Comparison of ENCODE assay signal across 8 cellular contexts in genomic region chr1:201348211-201348566, GRCh38. TPM values are rescaled to one million over a fixed set of nuclear protein-coding genes. Genes with fewer than 3 reads are reported as not detected.
DNase-seq lines count a peak whose midpoint lies in the region; ATAC-seq and TF ChIP-seq lines count a peak whose summit lies in the region.

No MANE protein-coding gene starts in this region.

- H3K4me2 ChIP-seq in osteoblast (ENCODE audit: insufficient read depth, low read length), result no peak overlapping the region

- no peak overlapping the region for H3K4me3 ChIP-seq in osteoblast (ENCODE audit: insufficient read depth, low read length)

- H3K9me3 ChIP-seq in osteoblast (ENCODE audit: low read depth, low read length), result no peaks in the 10 kb centered on the region

- no peak overlapping the region for H3K27ac ChIP-seq in osteoblast (ENCODE audit: low read depth, low read length)

- ATAC-seq in SK-N-SH treated with all-trans-retinoic acid at 6 μM for 48 hours (peak; percentile 92), GM19023 (IDR thresholded peaks at IDR 0.05; ENCODE audit: unreplicated experiment) (no peak)

- no peak overlapping the region for H2AFZ ChIP-seq in osteoblast (ENCODE audit: low read length)

- no peaks in the 10 kb centered on the region for H3K36me3 ChIP-seq in osteoblast (ENCODE audit: insufficient read depth, low read length)

- peaks cover 7% of the 10 kb centered on the region for H3K27me3 ChIP-seq in osteoblast (ENCODE audit: insufficient read depth, low read length)

- peak; percentile 71 for TF ChIP-seq CTCF in osteoblast (IDR thresholded peaks at IDR 0.05; ENCODE audit: extremely low read depth, low read depth, low read length)

- no peaks in the 10 kb centered on the region for H4K20me1 ChIP-seq in osteoblast (ENCODE audit: insufficient read depth, low read length)

- no peaks in the 10 kb centered on the region for H3K79me2 ChIP-seq in osteoblast (ENCODE audit: insufficient read depth, low read length)

- DNase-seq in NCI-H345 (lab: John Stamatoyannopoulos, UW), result peak; percentile 32
- no peak for DNase-seq in NCI-H345 treated with DMSO at 0.1 percent for 48 hours (lab: John Stamatoyannopoulos, UW; ENCODE audit: unreplicated experiment)
- DNase-seq in Kasumi-1 (lab: John Stamatoyannopoulos, UW), result peak; percentile 49 to 57
- DNase-seq in fibroblast of gingiva (ENCODE audit: low read depth), result peak; percentile 19
- peak; percentile 93 for DNase-seq in osteoblast (ENCODE audit: insufficient read length, low spot score, missing footprints)
- no peak for DNase-seq in GF-D8 (lab: John Stamatoyannopoulos, UW)

- no peaks in the 10 kb centered on the region for H3K4me1 ChIP-seq in osteoblast (ENCODE audit: insufficient read depth, low read length)

TF ChIP-seq in SK-N-SH treated with all-trans-retinoic acid at 6 μM for 48 hours, 23 proteins besides CTCF, POLR2A, EP300 and RAD21:
- TF ChIP-seq ZNF8 (CRISPR knock-in tag; IDR thresholded peaks at IDR 0.05), result no peak
- no peak for TF ChIP-seq CSDC2 (CRISPR knock-in tag; IDR thresholded peaks at IDR 0.05)
- no peak for TF ChIP-seq SNAI2 (CRISPR knock-in tag; IDR thresholded peaks at IDR 0.05)
- TF ChIP-seq TCF4 (CRISPR knock-in tag; IDR thresholded peaks at IDR 0.05; ENCODE audit: borderline replicate concordance), result no peak
- no peak for TF ChIP-seq GLIS3 (CRISPR knock-in tag; IDR thresholded peaks at IDR 0.05)
- TF ChIP-seq OSR1 (CRISPR knock-in tag; IDR thresholded peaks at IDR 0.05), result no peak
- TF ChIP-seq PPARA (CRISPR knock-in tag; IDR thresholded peaks at IDR 0.05; ENCODE audit: borderline replicate concordance), result no peak
- TF ChIP-seq, protein P1, sequence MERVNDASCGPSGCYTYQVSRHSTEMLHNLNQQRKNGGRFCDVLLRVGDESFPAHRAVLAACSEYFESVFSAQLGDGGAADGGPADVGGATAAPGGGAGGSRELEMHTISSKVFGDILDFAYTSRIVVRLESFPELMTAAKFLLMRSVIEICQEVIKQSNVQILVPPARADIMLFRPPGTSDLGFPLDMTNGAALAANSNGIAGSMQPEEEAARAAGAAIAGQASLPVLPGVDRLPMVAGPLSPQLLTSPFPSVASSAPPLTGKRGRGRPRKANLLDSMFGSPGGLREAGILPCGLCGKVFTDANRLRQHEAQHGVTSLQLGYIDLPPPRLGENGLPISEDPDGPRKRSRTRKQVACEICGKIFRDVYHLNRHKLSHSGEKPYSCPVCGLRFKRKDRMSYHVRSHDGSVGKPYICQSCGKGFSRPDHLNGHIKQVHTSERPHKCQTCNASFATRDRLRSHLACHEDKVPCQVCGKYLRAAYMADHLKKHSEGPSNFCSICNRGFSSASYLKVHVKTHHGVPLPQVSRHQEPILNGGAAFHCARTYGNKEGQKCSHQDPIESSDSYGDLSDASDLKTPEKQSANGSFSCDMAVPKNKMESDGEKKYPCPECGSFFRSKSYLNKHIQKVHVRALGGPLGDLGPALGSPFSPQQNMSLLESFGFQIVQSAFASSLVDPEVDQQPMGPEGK (CRISPR knock-in tag; IDR thresholded peaks at IDR 0.05; ENCODE audit: borderline replicate concordance), result no peak
- TF ChIP-seq ESRRG (CRISPR knock-in tag; IDR thresholded peaks at IDR 0.05), result no peak
- no peak for TF ChIP-seq ZNF565 (CRISPR knock-in tag; conservative IDR thresholded peaks at IDR 0.05; ENCODE audit: low read depth)
- no peak for TF ChIP-seq ISL1 (CRISPR knock-in tag; IDR thresholded peaks at IDR 0.05)
- no peak for TF ChIP-seq POU6F1 (CRISPR knock-in tag; IDR thresholded peaks at IDR 0.05; ENCODE audit: borderline replicate concordance, low read depth)
- TF ChIP-seq ZFP3 (CRISPR knock-in tag; IDR thresholded peaks at IDR 0.05), result no peak
- TF ChIP-seq ARNTL (CRISPR knock-in tag; IDR thresholded peaks at IDR 0.05; ENCODE audit: borderline replicate concordance, low read depth), result no peak
- no peak for TF ChIP-seq TOX (CRISPR knock-in tag; IDR thresholded peaks at IDR 0.05; ENCODE audit: borderline replicate concordance)
- TF ChIP-seq RARB (CRISPR knock-in tag; IDR thresholded peaks at IDR 0.05), result no peak
- no peak for TF ChIP-seq ZFP30 (CRISPR knock-in tag; IDR thresholded peaks at IDR 0.05)

RNA-seq across cellular contexts. Expression of gene TNNT2, which starts 29.3 kb away (rescaled TPM):
- total RNA-seq in osteoblast, result not detected in 2 replicates

RNA-seq across cellular contexts. Expression of gene LAD1, which starts 50.9 kb away (rescaled TPM):
- total RNA-seq in osteoblast, result not detected in 2 replicates

Comparison
In these comparisons a context has a peak if more than half of its experiments do, and no peak if none do; other contexts are left out.
1. DNase-seq: peak in NCI-H345 (single experiment), Kasumi-1 (2 of 2), fibroblast of gingiva (single experiment) and osteoblast (single experiment); none in NCI-H345 treated with DMSO at 0.1 percent for 48 hours (single experiment) and GF-D8 (single experiment).